ENCODE assay signal across 9 cellular contexts in genomic region chr20:61251529-61252393, GRCh38. TPM values are rescaled to one million over a fixed set of nuclear protein-coding genes. Genes with fewer than 3 reads are reported as not detected.
DNase-seq lines count a peak whose midpoint lies in the region; ATAC-seq and TF ChIP-seq lines count a peak whose summit lies in the region.
"Had no signal": no experiment of that assay in that cellular context is flagged by ENCODE, and none has a peak within 500 bp of the region (broad histone marks: within the 10 kb centered on the region; RNA-seq: fewer than 3 reads in every experiment).

TSS of gene CDH4 (plus strand) at chr20:61252261.

- DNase-seq in NCI-H1436 (lab: John Stamatoyannopoulos, UW) (peak; percentile 7), NCI-H1436 treated with DMSO at 0.1 percent for 48 hours (lab: John Stamatoyannopoulos, UW) (no peak), right atrium auricular region (ENCODE audit: low spot score) (no peak), smooth muscle cell (lab: John Stamatoyannopoulos, UW; ENCODE audit: unreplicated experiment) (no peak), HT-29 (ENCODE audit: low spot score) (no peak), NCI-H2081 treated with DMSO at 0.1 percent for 48 hours (lab: John Stamatoyannopoulos, UW) (no peak)
- DNase-seq in activated T-cell treated with anti-CD3 and anti-CD28 coated beads, Interleukin-2, amount 50 U/mL, for 4 hours: no peak

- peaks cover 67% of the 10 kb centered on the region for H3K27me3 Mint-ChIP-seq in activated T-cell treated with anti-CD3 and anti-CD28 coated beads, Interleukin-2, amount 50 U/mL, for 4 hours (ENCODE audit: low read depth)

- H3K4me3 ChIP-seq in right atrium auricular region (peak within 1 kb of the TSS; percentile 11 to 48), smooth muscle cell (peak within 1 kb of the TSS; percentile 39)

- H3K27me3 ChIP-seq in right atrium auricular region (peaks cover 0 to 21% of the 10 kb centered on the region in 2 donors), smooth muscle cell (ENCODE audit: low read depth) (peaks cover 88% of the 10 kb centered on the region)

- ATAC-seq in activated T-cell treated with anti-CD3 and anti-CD28 coated beads, Interleukin-2, amount 50 U/mL, for 4 hours: peak; percentile 24 to 34
- ATAC-seq in GM21786 (IDR thresholded peaks at IDR 0.05; ENCODE audit: unreplicated experiment): no peak

- no peaks in the 10 kb centered on the region for H3K79me2 ChIP-seq in smooth muscle cell (ENCODE audit: low read depth)

- H3K27ac ChIP-seq in right atrium auricular region: no peak within 1 kb of the TSS
- H3K27ac ChIP-seq in smooth muscle cell (ENCODE audit: low read depth): no peak within 1 kb of the TSS

- H3K4me1 ChIP-seq in right atrium auricular region (peaks cover 0 to 22% of the 10 kb centered on the region in 2 donors), smooth muscle cell (ENCODE audit: low read depth) (no peaks in the 10 kb centered on the region)

- TF ChIP-seq CTCF in right atrium auricular region (IDR thresholded peaks at IDR 0.05): no peak
- TF ChIP-seq CTCF in smooth muscle cell (IDR thresholded peaks at IDR 0.05; ENCODE audit: borderline replicate concordance, insufficient read depth, poor library complexity, severe bottlenecking): no peak

- WGBS in smooth muscle cell (ENCODE audit: low lambda C conversion rate): 12% methylated on average over 42 of the region's 78 CpGs

- no peak within 1 kb of the TSS for H3K9ac ChIP-seq in smooth muscle cell (ENCODE audit: low read depth)

- H3K4me1 Mint-ChIP-seq in activated T-cell treated with anti-CD3 and anti-CD28 coated beads, Interleukin-2, amount 50 U/mL, for 4 hours (ENCODE audit: low read depth): peaks cover 3% of the 10 kb centered on the region

- H3K36me3 ChIP-seq in right atrium auricular region (no peaks in the 10 kb centered on the region), smooth muscle cell (ENCODE audit: low read depth) (no peaks in the 10 kb centered on the region)

- H3K4me2 ChIP-seq in smooth muscle cell: peak within 1 kb of the TSS; percentile 85

- H3K9me3 ChIP-seq in right atrium auricular region: no peaks in the 10 kb centered on the region
- H3K9me3 ChIP-seq in smooth muscle cell (replicated peaks; ENCODE audit: low read depth): no peaks in the 10 kb centered on the region

- no peaks in the 10 kb centered on the region for H3F3A ChIP-seq in smooth muscle cell (ENCODE audit: low read depth)

- no peaks in the 10 kb centered on the region for H4K20me1 ChIP-seq in smooth muscle cell (ENCODE audit: low read depth)

- no peaks in the 10 kb centered on the region for H3K36me3 Mint-ChIP-seq in activated T-cell treated with anti-CD3 and anti-CD28 coated beads, Interleukin-2, amount 50 U/mL, for 4 hours (ENCODE audit: insufficient read depth)

- H2AFZ ChIP-seq in smooth muscle cell (ENCODE audit: low read depth): no peak within 1 kb of the TSS

- H3K9me3 Mint-ChIP-seq in activated T-cell treated with anti-CD3 and anti-CD28 coated beads, Interleukin-2, amount 50 U/mL, for 4 hours: no peaks in the 10 kb centered on the region
- H3K9me3 Mint-ChIP-seq: T-helper 1 cell treated with Interleukin-12 subunit alpha and Interleukin-12 subunit beta and Interleukin-4 antibody, amounts not matched to agents 30 μg/mL and 1 μg/mL, for 36 hours had no signal

- no peak within 1 kb of the TSS for H3K4me3 Mint-ChIP-seq in activated T-cell treated with anti-CD3 and anti-CD28 coated beads, Interleukin-2, amount 50 U/mL, for 4 hours
- H3K4me3 Mint-ChIP-seq: T-helper 1 cell treated with Interleukin-12 subunit alpha and Interleukin-12 subunit beta and Interleukin-4 antibody, amounts not matched to agents 30 μg/mL and 1 μg/mL, for 36 hours had no signal

RNA-seq across cellular contexts. Expression of gene CDH4, which starts in this region (rescaled TPM):
- total RNA-seq in activated T-cell treated with anti-CD3 and anti-CD28 coated beads, Interleukin-2, amount 50 U/mL, for 4 hours: under 1 TPM in 1 of 3 donors, not detected in 2; 0.10 TPM
- total RNA-seq in right atrium auricular region (under 1 TPM; 0.07 to 0.94 TPM), smooth muscle cell (0.04 and 0.18 TPM in 2 replicates)
- 0.03 and 0.19 TPM in 2 replicates for polyA plus RNA-seq in smooth muscle cell
- total RNA-seq in HT-29 (2014; rRNA removed; shearing (Covaris generic)): not detected in 2 replicates

Comparison
In these comparisons a context has a peak if more than half of its experiments do, and no peak if none do; other contexts are left out.
1. Peak in ATAC-seq in activated T-cell treated with anti-CD3 and anti-CD28 coated beads, Interleukin-2, amount 50 U/mL, for 4 hours; RNA of the gene not detected or under 1 TPM.